8 cellular contexts compared by ENCODE assay signal in genomic region chr1:156498447-156499193, GRCh38. TPM values are rescaled to one million over a fixed set of nuclear protein-coding genes. Genes with fewer than 3 reads are reported as not detected.
A peak's percentile ranks its signal among the peaks of the same experiment; 100 is the strongest.
DNase-seq lines count a peak whose midpoint lies in the region; ATAC-seq, FAIRE-seq and TF ChIP-seq lines count a peak whose summit lies in the region.

No MANE protein-coding gene starts in this region.

- no peak overlapping the region for H3K9ac ChIP-seq in HUES48 (ENCODE audit: low read depth, low read length)
- H3K9ac ChIP-seq in astrocyte (ENCODE audit: low read length) = peak overlapping the region; percentile 98

- peaks cover 61% of the 10 kb centered on the region for H4K20me1 ChIP-seq in astrocyte (ENCODE audit: insufficient read depth, low read length)

- DNase-seq in astrocyte (ENCODE audit: low read depth) (peak; percentile 48), immature natural killer cell (no peak), NCI-H2029 treated with DMSO at 0.1 percent for 48 hours (lab: John Stamatoyannopoulos, UW) (no peak)

- H3K79me2 ChIP-seq in ACC112 (ENCODE audit: control insufficient read depth, insufficient read depth, low read length, unreplicated experiment) = peaks cover 69% of the 10 kb centered on the region
- peaks cover 69% of the 10 kb centered on the region for H3K79me2 ChIP-seq in astrocyte (ENCODE audit: insufficient read depth, low read length)

- FAIRE-seq in astrocyte (lab: Jason Lieb, UNC) = no peak

- no peak overlapping the region for H2AFZ ChIP-seq in ACC112 (ENCODE audit: low read length, unreplicated experiment)
- H2AFZ ChIP-seq in astrocyte (ENCODE audit: low read depth, low read length) = no peak overlapping the region

- no peaks in the 10 kb centered on the region for H3K27me3 Mint-ChIP-seq in astrocyte (ENCODE audit: low read depth, unreplicated experiment)
- peaks cover 11 to 23% (median 19%) of the 10 kb centered on the region in 3 donors for H3K27me3 Mint-ChIP-seq in immature natural killer cell (ENCODE audit: low read depth in 3 of 3)
- no peaks in the 10 kb centered on the region for H3K27me3 Mint-ChIP-seq in stimulated activated memory B cell treated with anti-CD40 and anti-IgM and Interleukin-4, amounts not matched to agents 10 μg/mL and 1 μg/mL and 100 μg/mL, for 72 hours

- H3K4me2 ChIP-seq in astrocyte (ENCODE audit: low read length) = peak overlapping the region; percentile 98

- no peaks in the 10 kb centered on the region for H3K9me3 Mint-ChIP-seq in astrocyte (ENCODE audit: unreplicated experiment)
- no peaks in the 10 kb centered on the region for H3K9me3 Mint-ChIP-seq in immature natural killer cell
- no peaks in the 10 kb centered on the region for H3K9me3 Mint-ChIP-seq in stimulated activated memory B cell treated with anti-CD40 and anti-IgM and Interleukin-4, amounts not matched to agents 10 μg/mL and 1 μg/mL and 100 μg/mL, for 72 hours

- H3K4me1 ChIP-seq in ACC112 (ENCODE audit: control insufficient read depth, insufficient read depth, low read length, unreplicated experiment) (peaks cover 58% of the 10 kb centered on the region), HUES48 (ENCODE audit: control insufficient read depth, insufficient read depth, low read length) (peaks cover 45% of the 10 kb centered on the region), astrocyte (ENCODE audit: insufficient read depth, low read length) (peaks cover 63% of the 10 kb centered on the region)

- peaks cover 5% of the 10 kb centered on the region for H3K36me3 Mint-ChIP-seq in astrocyte (ENCODE audit: low read depth, unreplicated experiment)
- peaks cover 0 to 4% (median 0%) of the 10 kb centered on the region in 3 donors for H3K36me3 Mint-ChIP-seq in immature natural killer cell
- H3K36me3 Mint-ChIP-seq in stimulated activated memory B cell treated with anti-CD40 and anti-IgM and Interleukin-4, amounts not matched to agents 10 μg/mL and 1 μg/mL and 100 μg/mL, for 72 hours = peaks cover 17% of the 10 kb centered on the region

- H3K27me3 ChIP-seq in ACC112 (ENCODE audit: insufficient read depth, low read length) (no peaks in the 10 kb centered on the region), HUES48 (ENCODE audit: control insufficient read depth, insufficient read depth, low read length) (peaks cover 4% of the 10 kb centered on the region; the same call in 1 of the 2 replicates), astrocyte (ENCODE audit: insufficient read depth, low read length) (no peaks in the 10 kb centered on the region)

- H3K36me3 ChIP-seq in ACC112 (ENCODE audit: insufficient read depth, low read length) (no peaks in the 10 kb centered on the region), HUES48 (ENCODE audit: control insufficient read depth, insufficient read depth, low read length) (no peaks in the 10 kb centered on the region), astrocyte (ENCODE audit: insufficient read depth, low read length) (no peaks in the 10 kb centered on the region)

- peak overlapping the region; percentile 98 for H3K4me3 ChIP-seq in ACC112 (ENCODE audit: low read depth, low read length)
- peak overlapping the region; percentile 77 for H3K4me3 ChIP-seq in HUES48 (ENCODE audit: low read depth, low read length)
- H3K4me3 ChIP-seq in astrocyte (ENCODE audit: insufficient read depth, low read depth, low read length) = peak overlapping the region; percentile 91

- no peak for ATAC-seq in stimulated activated memory B cell treated with anti-CD40 and anti-IgM and Interleukin-4, amounts not matched to agents 10 μg/mL and 1 μg/mL and 100 μg/mL, for 72 hours
- ATAC-seq in GM19463 (IDR thresholded peaks at IDR 0.05; ENCODE audit: unreplicated experiment) = no peak
- ATAC-seq in GM19467 (IDR thresholded peaks at IDR 0.05; ENCODE audit: unreplicated experiment) = no peak

- H3K27ac Mint-ChIP-seq in astrocyte (ENCODE audit: unreplicated experiment) (peak overlapping the region; percentile 83), immature natural killer cell (peak overlapping the region; percentile 46 to 100 (median 86))
- H3K27ac Mint-ChIP-seq in stimulated activated memory B cell treated with anti-CD40 and anti-IgM and Interleukin-4, amounts not matched to agents 10 μg/mL and 1 μg/mL and 100 μg/mL, for 72 hours = peak overlapping the region; percentile 98

- TF ChIP-seq CTCF in astrocyte (IDR thresholded peaks at IDR 0.05; ENCODE audit: insufficient read depth, low read depth, low read length) = no peak

- H3K4me1 Mint-ChIP-seq in astrocyte (ENCODE audit: low read depth, unreplicated experiment) (peaks cover 52% of the 10 kb centered on the region), immature natural killer cell (peaks cover 81 to 82% of the 10 kb centered on the region in 2 donors)
- peaks cover 80% of the 10 kb centered on the region for H3K4me1 Mint-ChIP-seq in stimulated activated memory B cell treated with anti-CD40 and anti-IgM and Interleukin-4, amounts not matched to agents 10 μg/mL and 1 μg/mL and 100 μg/mL, for 72 hours

- H3K9me3 ChIP-seq in HUES48 (ENCODE audit: control insufficient read depth, insufficient read depth, low read length) (no peaks in the 10 kb centered on the region), astrocyte (ENCODE audit: insufficient read depth, low read depth, low read length) (no peaks in the 10 kb centered on the region)

- H3K4me3 Mint-ChIP-seq in astrocyte (ENCODE audit: unreplicated experiment) = peak overlapping the region; percentile 91
- H3K4me3 Mint-ChIP-seq in immature natural killer cell = peak overlapping the region; percentile 88 to 96 (median 93)
- peak overlapping the region; percentile 97 for H3K4me3 Mint-ChIP-seq in stimulated activated memory B cell treated with anti-CD40 and anti-IgM and Interleukin-4, amounts not matched to agents 10 μg/mL and 1 μg/mL and 100 μg/mL, for 72 hours

- H3K27ac ChIP-seq in ACC112 (ENCODE audit: low read depth, low read length) (peak overlapping the region; percentile 44), HUES48 (ENCODE audit: low read depth, low read length) (peak overlapping the region; percentile 81), astrocyte (ENCODE audit: low read depth, low read length) (peak overlapping the region; percentile 72)

RNA-seq across cellular contexts. Expression of gene MEF2D, which starts 2.0 kb away (rescaled TPM):
- 51.7 and 56.6 TPM in 2 replicates for total RNA-seq in astrocyte
- 10 to 100 TPM in 1 of 3 donors, 1 to 10 TPM in 2; 5.0 to 22.8 (median 6.0) TPM for polyA plus RNA-seq in immature natural killer cell
